Comparison of ENCODE assay signal across 15 cellular contexts in genomic region chr17:31434404-31435050, GRCh38. TPM values are rescaled to one million over a fixed set of nuclear protein-coding genes. Genes with fewer than 3 reads are reported as not detected.
DNase-seq lines count a peak whose midpoint lies in the region; TF ChIP-seq lines count a peak whose summit lies in the region.
"Had no signal": no experiment of that assay in that cellular context is flagged by ENCODE, and none has a peak within 500 bp of the region (broad histone marks: within the 10 kb centered on the region; RNA-seq: fewer than 3 reads in every experiment).

No MANE protein-coding gene starts in this region.

- H3K4me2 ChIP-seq in BLaER1 (peak overlapping the region; percentile 99), Loucy (ENCODE audit: low read depth, low read length, poor library complexity, severe bottlenecking) (peak overlapping the region; percentile 91), neuronal stem cell (ENCODE audit: insufficient read depth, low read length, poor library complexity, severe bottlenecking) (no peak overlapping the region)

- no peak overlapping the region for H4K8ac ChIP-seq in neuronal stem cell (ENCODE audit: low read depth, low read length)

- no peak overlapping the region for H2AK5ac ChIP-seq in neuronal stem cell (ENCODE audit: low read depth, low read length)

- no peak overlapping the region for H3K4me3 Mint-ChIP-seq in T-helper 2 cell treated with Interferon-gamma antibody and Interleukin-4, amounts not matched to agents 5 μg/mL and 100 μg/mL, for 36 hours

- H2BK12ac ChIP-seq in neuronal stem cell (ENCODE audit: low read length) = no peak overlapping the region

- peak overlapping the region; percentile 96 for H2BK15ac ChIP-seq in neuronal stem cell (ENCODE audit: low read length)

- no peak overlapping the region for H3K4ac ChIP-seq in neuronal stem cell (ENCODE audit: low read length)

- H4K20me1 ChIP-seq in BLaER1 (peaks cover 10% of the 10 kb centered on the region), Loucy (ENCODE audit: insufficient read depth, low read length, poor library complexity, severe bottlenecking) (no peaks in the 10 kb centered on the region)

- DNase-seq in islet precursor cell (peak; percentile 48), neuronal stem cell (ENCODE audit: low spot score) (no peak), NOMO-1 treated with DMSO at 0.1 percent for 48 hours (lab: John Stamatoyannopoulos, UW; ENCODE audit: unreplicated experiment) (no peak), NCI-H345 (lab: John Stamatoyannopoulos, UW) (no peak)
- DNase-seq in T-helper 2 cell treated with Interferon-gamma antibody and Interleukin-4, amounts not matched to agents 5 μg/mL and 100 μg/mL, for 36 hours (ENCODE audit: low spot score) = no peak
- DNase-seq: KG1, NCI-H1105, NCI-H2029 treated with DMSO at 0.1 percent for 48 hours, NCI-H524 treated with DMSO at 0.1 percent for 48 hours, NCI-H82, Peyer's patch, SJCRH30 had no signal

- H3K9me3 Mint-ChIP-seq in T-helper 2 cell treated with Interferon-gamma antibody and Interleukin-4, amounts not matched to agents 5 μg/mL and 100 μg/mL, for 36 hours = no peaks in the 10 kb centered on the region

- TF ChIP-seq CTCF in Loucy (conservative IDR thresholded peaks at IDR 0.05; ENCODE audit: low read length) = no peak

- H3K9me3 ChIP-seq in BLaER1 (no peaks in the 10 kb centered on the region), Loucy (ENCODE audit: insufficient read depth, low read depth, low read length) (no peaks in the 10 kb centered on the region), neuronal stem cell (replicated peaks in 1 of 2; ENCODE audit: control insufficient read depth in 2 of 2, insufficient read depth in 1 of 2, low read depth in 1 of 2, low read length in 2 of 2) (peaks cover 0 to 3% of the 10 kb centered on the region in 2 donors)
- H3K9me3 ChIP-seq: HAP-1, Peyer's patch, SJCRH30 had no signal

- no peaks in the 10 kb centered on the region for H3K36me3 Mint-ChIP-seq in T-helper 2 cell treated with Interferon-gamma antibody and Interleukin-4, amounts not matched to agents 5 μg/mL and 100 μg/mL, for 36 hours (ENCODE audit: low read depth)

- H3K27ac Mint-ChIP-seq in T-helper 2 cell treated with Interferon-gamma antibody and Interleukin-4, amounts not matched to agents 5 μg/mL and 100 μg/mL, for 36 hours = no peak overlapping the region

- WGBS in neuronal stem cell (ENCODE audit: extremely low coverage in 2 of 2, insufficient read length in 2 of 2, insufficient replicate concordance in 1 of 2), 2 donors = no CpG with 5 or more reads among the region's 14 CpGs

- H4K91ac ChIP-seq in neuronal stem cell (ENCODE audit: low read depth, low read length, poor library complexity) = no peak overlapping the region

- H3K9ac ChIP-seq in BLaER1 = no peak overlapping the region
- H3K9ac ChIP-seq in Loucy (ENCODE audit: low read depth, low read length, poor library complexity, severe bottlenecking) = peak overlapping the region; percentile 49
- no peak overlapping the region for H3K9ac ChIP-seq in neuronal stem cell (ENCODE audit: low read depth, low read length, poor library complexity)

- peaks cover 64% of the 10 kb centered on the region for H3K4me1 ChIP-seq in BLaER1
- H3K4me1 ChIP-seq in Loucy (ENCODE audit: insufficient read depth, low read length, poor library complexity, severe bottlenecking) = peaks cover 50% of the 10 kb centered on the region
- H3K4me1 ChIP-seq in neuronal stem cell (ENCODE audit: control insufficient read depth in 2 of 2, insufficient read depth in 1 of 2, low read depth in 1 of 2, low read length in 2 of 2) = peaks cover 9 to 16% of the 10 kb centered on the region in 2 donors
- H3K4me1 ChIP-seq: SJCRH30 had no signal

- peaks cover 41% of the 10 kb centered on the region for H3K27me3 Mint-ChIP-seq in T-helper 2 cell treated with Interferon-gamma antibody and Interleukin-4, amounts not matched to agents 5 μg/mL and 100 μg/mL, for 36 hours (ENCODE audit: low read depth)

- no peak overlapping the region for H3K23ac ChIP-seq in neuronal stem cell (ENCODE audit: low read depth, low read length, poor library complexity)

- peak overlapping the region; percentile 82 for H2BK120ac ChIP-seq in neuronal stem cell (ENCODE audit: low read depth, low read length)

- 0 out of 2 replicates have a peak, but pooled peaks cover 12% of the 10 kb centered on the region for H3K79me2 ChIP-seq in Loucy (ENCODE audit: insufficient read depth, low read length)

- H2BK5ac ChIP-seq in neuronal stem cell (ENCODE audit: low read length) = no peak overlapping the region

- H3K9me2 ChIP-seq in Loucy (replicated peaks; ENCODE audit: low read depth, low read length) = no peaks in the 10 kb centered on the region

- no peaks in the 10 kb centered on the region for H3K27me3 ChIP-seq in BLaER1
- no peaks in the 10 kb centered on the region for H3K27me3 ChIP-seq in Loucy (ENCODE audit: insufficient read depth, low read length, poor library complexity, severe bottlenecking)
- H3K27me3 ChIP-seq in neuronal stem cell (ENCODE audit: control insufficient read depth in 3 of 3, insufficient read depth in 3 of 3, low read depth in 1 of 3, low read length in 3 of 3) = peaks cover 0 to 7% (median 2%) of the 10 kb centered on the region in 3 experiments
- H3K27me3 ChIP-seq: Peyer's patch, SJCRH30 had no signal

- peak overlapping the region; percentile 67 for H3K27ac ChIP-seq in BLaER1
- H3K27ac ChIP-seq in neuronal stem cell (replicated peaks; ENCODE audit: low read length) = no peak overlapping the region
- H3K27ac ChIP-seq: Peyer's patch, SJCRH30 had no signal

- 0 out of 2 replicates have a peak overlapping the region, but pooled peaks have one; percentile 1 for H2AFZ ChIP-seq in Loucy (ENCODE audit: low read length)
- H2AFZ ChIP-seq in neuronal stem cell (ENCODE audit: low read length) = no peak overlapping the region

- H3K18ac ChIP-seq in neuronal stem cell (ENCODE audit: low read length) = no peak overlapping the region

- H3K36me3 ChIP-seq in BLaER1 (no peaks in the 10 kb centered on the region), Loucy (ENCODE audit: insufficient read depth, low read length) (no peaks in the 10 kb centered on the region), neuronal stem cell (replicated peaks in 1 of 2; ENCODE audit: control insufficient read depth in 2 of 2, insufficient read depth in 2 of 2, low read length in 2 of 2) (no peaks in the 10 kb centered on the region)
- H3K36me3 ChIP-seq: HAP-1, Peyer's patch, SJCRH30 had no signal

- H3K79me1 ChIP-seq in neuronal stem cell (ENCODE audit: low read depth, low read length) = no peaks in the 10 kb centered on the region

- H3K4me1 Mint-ChIP-seq in T-helper 2 cell treated with Interferon-gamma antibody and Interleukin-4, amounts not matched to agents 5 μg/mL and 100 μg/mL, for 36 hours (ENCODE audit: low read depth) = peaks cover 19% of the 10 kb centered on the region

- H3F3A ChIP-seq in Loucy (ENCODE audit: low read depth) = no peaks in the 10 kb centered on the region

- no peak overlapping the region for H3K14ac ChIP-seq in neuronal stem cell (ENCODE audit: low read length)

- H3K4me3 ChIP-seq in BLaER1 = 0 out of 2 replicates have a peak overlapping the region, but pooled peaks have one; percentile 57
- peak overlapping the region; percentile 69 for H3K4me3 ChIP-seq in Loucy (ENCODE audit: low read length, poor library complexity, severe bottlenecking)
- no peak overlapping the region for H3K4me3 ChIP-seq in neuronal stem cell (ENCODE audit: low read length in 2 of 2)
- H3K4me3 ChIP-seq: HAP-1, Peyer's patch, SJCRH30 had no signal

RNA-seq across cellular contexts. Expression of gene RAB11FIP4, which starts 43.1 kb away (rescaled TPM):
- polyA plus RNA-seq in neuronal stem cell (2013, experiment 1 of 2) = 10.1 TPM
- 10.1 TPM for polyA plus RNA-seq in neuronal stem cell (2013, experiment 2 of 2)

Comparison
In these comparisons a context has a peak if more than half of its experiments do, and no peak if none do; other contexts are left out.
1. H3K4me3 ChIP-seq: peak in BLaER1 (single experiment) and Loucy (single experiment); none in neuronal stem cell (0 of 2).